Comparison of ENCODE assay signal across 8 cellular contexts in genomic region chr12:46472893-46473633, GRCh38.
DNase-seq lines count a peak whose midpoint lies in the region; ATAC-seq, FAIRE-seq and TF ChIP-seq lines count a peak whose summit lies in the region.

No MANE protein-coding gene starts in this region.

- FAIRE-seq in A204.1 (lab: Jason Lieb, UNC) = peak; percentile 100

- no peak overlapping the region for H3K4me3 Mint-ChIP-seq in activated CD4-positive, alpha-beta memory T cell treated with anti-CD3 and anti-CD28 coated beads, Interleukin-2, amount 10 ng/mL, durations not matched to agents 7 days and 5 days

- POLR2A ChIA-PET in HEK293T (lab: Yijun Ruan, JAX) = interaction anchor here (1.1 kb wide), 1 partner anchor 101 kb away, joined by 4 read pairs; no protein-coding TSS in a partner anchor
- POLR2A ChIA-PET in activated CD4-positive, alpha-beta memory T cell treated with anti-CD3 and anti-CD28 coated beads, Interleukin-2, amount 10 ng/mL, durations not matched to agents 7 days and 5 days (lab: Charles Lee) = no interaction called here

- DNase-seq in HEK293T (ENCODE audit: extremely low spot score) (no peak), kidney glomerular epithelial cell (lab: John Stamatoyannopoulos, UW) (peak; percentile 47)
- DNase-seq in activated CD4-positive, alpha-beta memory T cell treated with anti-CD3 and anti-CD28 coated beads, Interleukin-2, amount 10 ng/mL, durations not matched to agents 7 days and 5 days = no peak
- DNase-seq in effector CD4-positive, alpha-beta T cell = no peak
- DNase-seq in stimulated activated naive CD4-positive, alpha-beta T cell (lab: John Stamatoyannopoulos, UW) = no peak

- H3K27ac Mint-ChIP-seq in activated CD4-positive, alpha-beta memory T cell treated with anti-CD3 and anti-CD28 coated beads, Interleukin-2, amount 10 ng/mL, durations not matched to agents 7 days and 5 days = peak overlapping the region; percentile 12

- CTCF ChIA-PET in HEK293T (lab: Yijun Ruan, JAX) = no interaction called here
- CTCF ChIA-PET in activated CD4-positive, alpha-beta memory T cell treated with anti-CD3 and anti-CD28 coated beads, Interleukin-2, amount 10 ng/mL, durations not matched to agents 7 days and 5 days (lab: Charles Lee) = interaction anchor here (1.4 kb wide), 1 partner anchor 12 kb away, joined by 3 read pairs; no protein-coding TSS in a partner anchor

- no peaks in the 10 kb centered on the region for H3K9me3 Mint-ChIP-seq in activated CD4-positive, alpha-beta memory T cell treated with anti-CD3 and anti-CD28 coated beads, Interleukin-2, amount 10 ng/mL, durations not matched to agents 7 days and 5 days

- ATAC-seq in HG03521 (IDR thresholded peaks at IDR 0.05; ENCODE audit: unreplicated experiment) = no peak
- no peak for ATAC-seq in HG02623 (IDR thresholded peaks at IDR 0.05; ENCODE audit: unreplicated experiment)

- H3K36me3 Mint-ChIP-seq in activated CD4-positive, alpha-beta memory T cell treated with anti-CD3 and anti-CD28 coated beads, Interleukin-2, amount 10 ng/mL, durations not matched to agents 7 days and 5 days (ENCODE audit: low read depth) = peaks cover 13% of the 10 kb centered on the region

- no peaks in the 10 kb centered on the region for H3K27me3 Mint-ChIP-seq in activated CD4-positive, alpha-beta memory T cell treated with anti-CD3 and anti-CD28 coated beads, Interleukin-2, amount 10 ng/mL, durations not matched to agents 7 days and 5 days

- peaks cover 34% of the 10 kb centered on the region for H3K4me1 Mint-ChIP-seq in activated CD4-positive, alpha-beta memory T cell treated with anti-CD3 and anti-CD28 coated beads, Interleukin-2, amount 10 ng/mL, durations not matched to agents 7 days and 5 days

TF ChIP-seq in HEK293T, 16 proteins besides CTCF, POLR2A, EP300 and RAD21:
- TF ChIP-seq ZNF384 (IDR thresholded peaks at IDR 0.05) (peak; percentile 39; the same call in 1 of the 2 replicates), FOXK2 (IDR thresholded peaks at IDR 0.05) (no peak)
